ENCODE assay signal across 8 cellular contexts in genomic region chr12:117441751-117442150, GRCh38.
DNase-seq lines count a peak whose midpoint lies in the region; ATAC-seq lines count a peak whose summit lies in the region.

No MANE protein-coding gene starts in this region.

- intact Hi-C loops in Right ventricle myocardium superior (cut with DNase I) = no loop called here

- peak overlapping the region; percentile 83 for H3K27ac ChIP-seq in skeletal muscle tissue (ENCODE audit: low read depth, low read length)

- DNase-seq in NCI-H2107 treated with DMSO at 0.1 percent for 48 hours (lab: John Stamatoyannopoulos, UW; ENCODE audit: unreplicated experiment) (peak; percentile 13), NCI-H2107 (lab: John Stamatoyannopoulos, UW) (no peak), RPMI7951 (ENCODE audit: low read depth) (peak; percentile 78), Right ventricle myocardium superior (peak; percentile 68), CD1c-positive myeloid dendritic cell (ENCODE audit: extremely low spot score) (no peak)

- peak; percentile 67 for ATAC-seq in Right ventricle myocardium superior (ENCODE audit: poor library complexity)
- no peak for ATAC-seq in HG02623 (IDR thresholded peaks at IDR 0.05; ENCODE audit: unreplicated experiment)
- no peak for ATAC-seq in GM21381 (IDR thresholded peaks at IDR 0.05; ENCODE audit: unreplicated experiment)

- H3K4me3 ChIP-seq in skeletal muscle tissue (ENCODE audit: low read length in 3 of 3) = no peak overlapping the region

- no peak overlapping the region for H3K9ac ChIP-seq in skeletal muscle tissue (ENCODE audit: low read depth in 1 of 3, low read length in 3 of 3)

- peaks cover 35 to 44% (median 42%) of the 10 kb centered on the region in 3 donors for H3K4me1 ChIP-seq in skeletal muscle tissue (ENCODE audit: control insufficient read depth in 3 of 3, insufficient read depth in 3 of 3, low read length in 3 of 3)

- no peaks in the 10 kb centered on the region for H3K9me3 ChIP-seq in skeletal muscle tissue (ENCODE audit: control insufficient read depth in 3 of 3, low read length in 3 of 3)

- H3K36me3 ChIP-seq in skeletal muscle tissue (ENCODE audit: control insufficient read depth in 3 of 3, insufficient read depth in 3 of 3, low read length in 3 of 3) = no peaks in the 10 kb centered on the region

- no peaks in the 10 kb centered on the region for H3K27me3 ChIP-seq in skeletal muscle tissue (ENCODE audit: control insufficient read depth in 3 of 3, insufficient read depth in 3 of 3, low read length in 3 of 3)

Comparison
In these comparisons a context has a peak if more than half of its experiments do, and no peak if none do; other contexts are left out.
1. DNase-seq: peak in NCI-H2107 treated with DMSO at 0.1 percent for 48 hours (single experiment), RPMI7951 (single experiment) and Right ventricle myocardium superior (single experiment); none in NCI-H2107 (single experiment) and CD1c-positive myeloid dendritic cell (single experiment).